ENCODE assay signal across 8 cellular contexts in genomic region chr19:19320362-19321142, GRCh38. TPM values are rescaled to one million over a fixed set of nuclear protein-coding genes. Genes with fewer than 3 reads are reported as not detected.
DNase-seq lines count a peak whose midpoint lies in the region; ATAC-seq lines count a peak whose summit lies in the region.

Gene MAU2 (plus strand): TSS chr19:19320829. CDS start chr19:19320860, 31 bp downstream.
Gene SUGP1 (minus strand): TSS chr19:19320509. CDS start chr19:19320496, 13 bp downstream.

- H3K9ac ChIP-seq in endocrine pancreas (ENCODE audit: control insufficient read depth, insufficient read depth, low read length) (peak within 1 kb of the TSS; percentile 91), mesendoderm (ENCODE audit: low read length) (peak within 1 kb of the TSS; percentile 99)

- peak within 1 kb of the TSS; percentile 100 for H3K56ac ChIP-seq in mesendoderm (ENCODE audit: low read length)

- H3K9me3 ChIP-seq in endocrine pancreas (ENCODE audit: control insufficient read depth, low read length), result no peaks in the 10 kb centered on the region

- no peak within 1 kb of the TSS for H2BK120ac ChIP-seq in mesendoderm (ENCODE audit: low read depth, low read length)

- H3K79me1 ChIP-seq in mesendoderm (ENCODE audit: low read length), result peaks cover 21% of the 10 kb centered on the region

- no peaks in the 10 kb centered on the region for H3K4me1 ChIP-seq in endocrine pancreas (ENCODE audit: control insufficient read depth, insufficient read depth, low read length)
- peaks cover 2% of the 10 kb centered on the region for H3K4me1 ChIP-seq in mesendoderm (ENCODE audit: control insufficient read depth, low read depth, low read length)

- H3K23ac ChIP-seq in mesendoderm (ENCODE audit: low read length), result peak within 1 kb of the TSS; percentile 97

- peak; percentile 58 for ATAC-seq in GM19468 (IDR thresholded peaks at IDR 0.05; ENCODE audit: extremely low read depth, unreplicated experiment)

- H3K27ac ChIP-seq in mesendoderm (ENCODE audit: low read depth, low read length), result peak within 1 kb of the TSS; percentile 36

- peaks cover under 1% of the 10 kb centered on the region for H3K36me3 ChIP-seq in endocrine pancreas (ENCODE audit: control insufficient read depth, insufficient read depth, low read length)
- H3K36me3 ChIP-seq in mesendoderm (ENCODE audit: control insufficient read depth, insufficient read depth, low read length), result no peaks in the 10 kb centered on the region

- peak within 1 kb of the TSS; percentile 76 for H2AK5ac ChIP-seq in mesendoderm (ENCODE audit: low read length)

- peak within 1 kb of the TSS; percentile 97 for H3K4me2 ChIP-seq in mesendoderm (ENCODE audit: low read length)

- no peak within 1 kb of the TSS for H4K5ac ChIP-seq in mesendoderm (ENCODE audit: low read length)

- DNase-seq in COR-L47 (lab: John Stamatoyannopoulos, UW) (peak; percentile 90), HS-5 (ENCODE audit: low read depth) (peak; percentile 87), NOMO-1 treated with DMSO at 0.1 percent for 48 hours (lab: John Stamatoyannopoulos, UW; ENCODE audit: unreplicated experiment) (peak; percentile 95), mesendoderm (peak; percentile 98)
- peak; percentile 69 to 81 (median 77) for DNase-seq in activated CD8-positive, alpha-beta memory T cell treated with anti-CD3 and anti-CD28 coated beads for 48 hours (ENCODE audit: low read depth in 2 of 3, low spot score in 2 of 3)
- peak; percentile 70 for DNase-seq in stimulated activated CD8-positive, alpha-beta memory T cell treated with anti-CD3 and anti-CD28 coated beads, Interleukin-15, amount 100 ng/mL, for 1 hour (ENCODE audit: low read depth)

- no CpG with 5 or more reads among the region's 67 CpGs for WGBS in mesendoderm (ENCODE audit: extremely low coverage, insufficient coverage, low lambda C conversion rate)

- H4K8ac ChIP-seq in mesendoderm (ENCODE audit: low read depth, low read length), result no peak within 1 kb of the TSS

- no peaks in the 10 kb centered on the region for H3K27me3 ChIP-seq in endocrine pancreas (ENCODE audit: control insufficient read depth, insufficient read depth, low read length)
- no peaks in the 10 kb centered on the region for H3K27me3 ChIP-seq in mesendoderm (ENCODE audit: insufficient read depth, low read length, poor library complexity)

- H3K79me2 ChIP-seq in mesendoderm (ENCODE audit: control insufficient read depth, insufficient read depth, low read length), result peaks cover 28% of the 10 kb centered on the region

- H3K18ac ChIP-seq in mesendoderm (ENCODE audit: low read length), result peak within 1 kb of the TSS; percentile 42

- peak within 1 kb of the TSS; percentile 99 for H2BK5ac ChIP-seq in mesendoderm (ENCODE audit: low read length)

- H3K4me3 ChIP-seq in endocrine pancreas (ENCODE audit: control insufficient read depth, insufficient read depth, low read length) (peak within 1 kb of the TSS; percentile 87), mesendoderm (ENCODE audit: low read length) (peak within 1 kb of the TSS; percentile 98)

- peak within 1 kb of the TSS; percentile 49 for H3K4ac ChIP-seq in mesendoderm (ENCODE audit: low read depth, low read length)

- no peak within 1 kb of the TSS for H2BK15ac ChIP-seq in mesendoderm (replicated peaks; ENCODE audit: low read depth)

RNA-seq across cellular contexts. Expression of gene MAU2, which starts in this region (rescaled TPM):
- 14.4 TPM for polyA plus RNA-seq in mesendoderm (2013, experiment 1 of 2)
- polyA plus RNA-seq in mesendoderm (2013, experiment 2 of 2), result 13.7 TPM

RNA-seq across cellular contexts. Expression of gene SUGP1, which starts in this region (rescaled TPM):
- polyA plus RNA-seq in mesendoderm (2013, experiment 1 of 2), result 52.3 TPM
- polyA plus RNA-seq in mesendoderm (2013, experiment 2 of 2), result 47.0 TPM

Comparison
In these comparisons a context has a peak if more than half of its experiments do, and no peak if none do; other contexts are left out.
1. Peak in every context shown above with its lines: DNase-seq, ATAC-seq, H3K4me3 ChIP-seq and H3K27ac ChIP-seq.